ENCODE assay signal across 19 cellular contexts in the genomic region with DNA sequence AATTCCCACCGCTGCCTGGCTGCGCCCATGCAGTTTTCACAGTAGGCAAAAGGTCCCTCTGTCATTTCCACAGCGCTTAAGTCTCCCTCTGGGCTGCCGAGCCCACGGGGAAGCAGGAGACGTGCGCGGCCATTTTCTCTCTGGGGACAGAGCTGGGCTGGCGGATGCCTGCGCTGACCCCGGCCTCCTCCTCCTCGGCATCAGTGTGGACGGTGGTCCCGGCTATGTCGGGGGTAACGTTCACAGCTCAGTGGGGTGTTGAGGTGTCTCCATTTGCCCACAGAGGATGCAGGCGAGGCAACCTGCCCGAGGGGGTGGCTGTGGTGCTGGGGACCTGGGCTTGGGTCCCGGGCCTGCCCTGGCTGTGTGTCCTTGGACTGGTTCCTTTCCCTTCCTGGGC. TPM values are rescaled to one million over a fixed set of nuclear protein-coding genes. Genes with fewer than 3 reads are reported as not detected.
A peak's percentile ranks its signal among the peaks of the same experiment; 100 is the strongest.
DNase-seq lines count a peak whose midpoint lies in the region; ATAC-seq and TF ChIP-seq lines count a peak whose summit lies in the region.
"Had no signal": no experiment of that assay in that cellular context is flagged by ENCODE, and none has a peak within 500 bp of the region (broad histone marks: within the 10 kb centered on the region; RNA-seq: fewer than 3 reads in every experiment).

No MANE protein-coding gene starts in this region.

- H3K9me3 ChIP-seq in left ventricle myocardium inferior (replicated peaks) (no peaks in the 10 kb centered on the region), A673 (ENCODE audit: low read depth, low read length, poor library complexity, severe bottlenecking) (no peaks in the 10 kb centered on the region), neuronal stem cell (replicated peaks in 1 of 2; ENCODE audit: control insufficient read depth in 2 of 2, insufficient read depth in 1 of 2, low read depth in 1 of 2, low read length in 2 of 2) (no peaks in the 10 kb centered on the region)
- H3K9me3 ChIP-seq: BLaER1, Caco-2, HAP-1 had no signal

- H3K36me3 ChIP-seq in left ventricle myocardium inferior, result peaks cover 24% of the 10 kb centered on the region
- H3K36me3 ChIP-seq in A673 (ENCODE audit: insufficient read depth, low read length, poor library complexity, severe bottlenecking), result no peaks in the 10 kb centered on the region
- no peaks in the 10 kb centered on the region for H3K36me3 ChIP-seq in neuronal stem cell (replicated peaks in 1 of 2; ENCODE audit: control insufficient read depth in 2 of 2, insufficient read depth in 2 of 2, low read length in 2 of 2)
- H3K36me3 ChIP-seq: HAP-1 had no signal

- no peak overlapping the region for H3K4me2 ChIP-seq in neuronal stem cell (ENCODE audit: insufficient read depth, low read length, poor library complexity, severe bottlenecking)
- H3K4me2 ChIP-seq: BLaER1 had no signal

- no peaks in the 10 kb centered on the region for H3K79me1 ChIP-seq in neuronal stem cell (ENCODE audit: low read depth, low read length)

- H2BK12ac ChIP-seq in neuronal stem cell (ENCODE audit: low read length), result no peak overlapping the region

- no peak overlapping the region for H3K14ac ChIP-seq in neuronal stem cell (ENCODE audit: low read length)

- no peak overlapping the region for H3K27ac ChIP-seq in left ventricle myocardium inferior (replicated peaks)
- no peak overlapping the region for H3K27ac ChIP-seq in A673 (ENCODE audit: low read depth, low read length, poor library complexity, severe bottlenecking)
- H3K27ac ChIP-seq in neuronal stem cell (replicated peaks; ENCODE audit: low read length), result no peak overlapping the region
- H3K27ac ChIP-seq: BLaER1, C4-2B had no signal

- POLR2A ChIA-PET in A673 (lab: Charles Lee; ENCODE audit: low non-redundant PET), result no interaction called here

- no peak overlapping the region for H3K4ac ChIP-seq in neuronal stem cell (ENCODE audit: low read length)

- H3K9ac ChIP-seq in neuronal stem cell (ENCODE audit: low read depth, low read length, poor library complexity), result peak overlapping the region; percentile 3
- H3K9ac ChIP-seq: BLaER1 had no signal

- ATAC-seq in Right ventricle myocardium inferior (no peak), HG02759 (IDR thresholded peaks at IDR 0.05; ENCODE audit: unreplicated experiment) (no peak)
- ATAC-seq: CD8-positive, alpha-beta T cell had no signal

- no peak overlapping the region for H4K91ac ChIP-seq in neuronal stem cell (ENCODE audit: low read depth, low read length, poor library complexity)

- H2BK120ac ChIP-seq in neuronal stem cell (ENCODE audit: low read depth, low read length), result no peak overlapping the region

- no peak overlapping the region for H3K23ac ChIP-seq in neuronal stem cell (ENCODE audit: low read depth, low read length, poor library complexity)

- H4K8ac ChIP-seq in neuronal stem cell (ENCODE audit: low read depth, low read length), result no peak overlapping the region

- TF ChIP-seq CTCF in left ventricle myocardium inferior (IDR thresholded peaks at IDR 0.05; ENCODE audit: borderline replicate concordance) (no peak), A673 (conservative IDR thresholded peaks at IDR 0.05; ENCODE audit: low read depth, low read length) (no peak)

- H3K18ac ChIP-seq in neuronal stem cell (ENCODE audit: low read length), result peak overlapping the region; percentile 67

- H3K4me1 ChIP-seq in left ventricle myocardium inferior (peaks cover 19% of the 10 kb centered on the region), A673 (ENCODE audit: insufficient read depth, low read length, poor library complexity, severe bottlenecking) (no peaks in the 10 kb centered on the region), neuronal stem cell (ENCODE audit: control insufficient read depth in 2 of 2, insufficient read depth in 1 of 2, low read depth in 1 of 2, low read length in 2 of 2) (peaks cover 2 to 26% of the 10 kb centered on the region in 2 donors)
- H3K4me1 ChIP-seq: BLaER1, Caco-2, HAP-1 had no signal

- no CpG with 5 or more reads among the region's 19 CpGs for whole genome bisulfite sequencing in neuronal stem cell (ENCODE audit: extremely low coverage in 2 of 2, insufficient read length in 2 of 2, insufficient replicate concordance in 1 of 2), 2 donors

- in situ Hi-C loops in SK-MEL-5 (cut with HindIII; ENCODE audit: low pct_unique_long_range_greater_than_20kb, low sequenced_read_pairs), result no loop called here

- no peak overlapping the region for H3K4me3 ChIP-seq in left ventricle myocardium inferior
- H3K4me3 ChIP-seq in A673 (ENCODE audit: low read depth, low read length, poor library complexity, severe bottlenecking), result no peak overlapping the region
- H3K4me3 ChIP-seq in neuronal stem cell (ENCODE audit: low read length in 2 of 2), result no peak overlapping the region
- H3K4me3 ChIP-seq: BLaER1, HAP-1 had no signal

- peak overlapping the region; percentile 78 for H2BK5ac ChIP-seq in neuronal stem cell (ENCODE audit: low read length)

- intact Hi-C loops in Right ventricle myocardium inferior (cut with DNase I) (no loop called here), left ventricle myocardium inferior (cut with micrococcal nuclease) (no loop called here), A673 (cut with micrococcal nuclease; ENCODE audit: unreplicated experiment) (loop anchor here (5.0 kb wide), 1 partner anchor 99 kb away; no protein-coding TSS in a partner anchor)

- DNase-seq in Right ventricle myocardium inferior (ENCODE audit: missing footprints) (peak; percentile 37), left ventricle myocardium inferior (no peak), A673 (ENCODE audit: low spot score) (peak; percentile 41), SK-MEL-5 (ENCODE audit: low read depth, low spot score) (peak; percentile 14), neuronal stem cell (ENCODE audit: low spot score) (no peak), NOMO-1 (lab: John Stamatoyannopoulos, UW; ENCODE audit: unreplicated experiment in 2 of 2) (no peak), iPS-NIHi11 (ENCODE audit: low spot score) (no peak)
- DNase-seq: Caco-2; CD4-positive, CD25-positive, alpha-beta regulatory T cell; CD8-positive, alpha-beta T cell; DMS153; DND-41; GOT3; HFFc6 had no signal

- H2AFZ ChIP-seq in neuronal stem cell (ENCODE audit: low read length), result no peak overlapping the region

- peak overlapping the region; percentile 94 for H2AK5ac ChIP-seq in neuronal stem cell (ENCODE audit: low read depth, low read length)

- CTCF ChIA-PET in A673 (lab: Charles Lee), result interaction anchor here (0.6 to 1.6 kb wide), 3 partner anchors 219 to 555 kb away, joined by 3 to 8 read pairs (median 6); no protein-coding TSS in a partner anchor

- BruUV-seq in A673 (replicated peaks; lab: Mats Ljungman, UMichigan), result no TSS peak

- H3K27me3 ChIP-seq in left ventricle myocardium inferior (ENCODE audit: low read depth) (no peaks in the 10 kb centered on the region), A673 (replicated peaks; ENCODE audit: insufficient read depth, low read depth, low read length, poor library complexity) (no peaks in the 10 kb centered on the region), neuronal stem cell (ENCODE audit: control insufficient read depth in 3 of 3, insufficient read depth in 3 of 3, low read depth in 1 of 3, low read length in 3 of 3) (peaks cover 0 to 46% (median 0%) of the 10 kb centered on the region in 3 experiments)
- H3K27me3 ChIP-seq: BLaER1 had no signal

- peak overlapping the region; percentile 86 for H2BK15ac ChIP-seq in neuronal stem cell (ENCODE audit: low read length)

RNA-seq across cellular contexts. Expression of a gene that starts 18.4 kb away (rescaled TPM):
- total RNA-seq in Right ventricle myocardium inferior, result 84.8 TPM
- 71.3 TPM for total RNA-seq in left ventricle myocardium inferior
- 5.8 and 14.4 TPM in 2 replicates for total RNA-seq in A673 (2021)
- total RNA-seq in SK-MEL-5 (2014; rRNA removed; shearing (Covaris generic)), result 2.5 and 3.7 TPM in 2 replicates
- polyA plus RNA-seq in SK-MEL-5 (2015; cell fraction: cytosol; rRNA removed), result 1.1 and 4.7 TPM in 2 replicates
- polyA plus RNA-seq in SK-MEL-5 (2015; cell fraction: nucleus; rRNA removed), result 0.23 and 4.1 TPM in 2 replicates
- 19.7 TPM for polyA plus RNA-seq in neuronal stem cell (2013, experiment 1 of 2)
- 19.8 TPM for polyA plus RNA-seq in neuronal stem cell (2013, experiment 2 of 2)
- total RNA-seq: A172; CD4-positive, CD25-positive, alpha-beta regulatory T cell; CD8-positive, alpha-beta T cell had no signal
- polyA plus RNA-seq: CD4-positive, CD25-positive, alpha-beta regulatory T cell had no signal

Comparison
In these comparisons a context has a peak if more than half of its experiments do, and no peak if none do; other contexts are left out.
1. DNase-seq: peak in Right ventricle myocardium inferior (single experiment), A673 (single experiment) and SK-MEL-5 (single experiment); none in left ventricle myocardium inferior (single experiment), neuronal stem cell (single experiment), NOMO-1 (0 of 2) and iPS-NIHi11 (single experiment).